ENCODE assay signal across 12 cellular contexts in the genomic region with DNA sequence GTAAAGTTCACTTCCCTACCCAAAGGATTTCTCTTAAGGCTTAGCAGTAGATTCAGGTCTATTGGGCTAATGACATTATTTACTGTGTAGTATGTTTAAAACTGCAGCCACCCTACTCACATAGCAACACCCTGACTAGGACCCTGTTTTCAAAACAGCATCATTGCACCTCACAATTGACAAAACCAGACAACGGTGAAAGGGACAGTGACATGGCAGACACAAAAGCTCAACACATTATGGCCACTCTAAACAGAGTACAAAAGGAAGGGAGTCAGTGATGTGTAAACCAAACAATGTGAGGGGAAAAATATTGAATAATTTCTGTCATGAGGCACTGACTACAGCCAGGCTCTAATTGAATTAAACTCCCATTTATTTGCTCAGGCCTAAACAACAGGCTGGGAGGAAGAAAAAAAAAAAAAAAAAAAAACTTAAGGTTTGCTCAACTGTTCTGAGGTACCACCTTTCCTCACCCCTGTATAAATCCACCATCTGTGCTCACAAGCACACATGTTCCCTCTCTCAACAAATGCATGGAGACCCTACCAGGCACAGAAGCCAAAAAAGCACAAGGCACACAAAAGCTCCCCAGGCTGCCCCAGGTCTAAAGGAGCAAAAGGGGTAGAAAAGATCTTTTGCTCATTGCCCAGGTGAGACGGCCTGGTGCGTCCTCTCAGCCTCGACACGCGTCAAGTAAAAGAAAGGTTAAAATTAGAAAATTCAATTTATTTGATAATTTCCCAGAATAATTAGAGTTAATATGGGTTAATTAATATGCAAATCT.
DNase-seq lines count a peak whose midpoint lies in the region; ATAC-seq and TF ChIP-seq lines count a peak whose summit lies in the region.
"Had no signal": no experiment of that assay in that cellular context is flagged by ENCODE, and none has a peak within 500 bp of the region (broad histone marks: within the 10 kb centered on the region; RNA-seq: fewer than 3 reads in every experiment).

No MANE protein-coding gene starts in this region.

- no peak overlapping the region; the same call in 1 of the 2 replicates for H4K5ac ChIP-seq in IMR-90 (ENCODE audit: low read depth, low read length)

- intact Hi-C loops in IMR-90 (cut with micrococcal nuclease) (no loop called here), spleen (cut with DNase I; ENCODE audit: low total_unique reads) (no loop called here), mucosa of descending colon (cut with DNase I, micrococcal nuclease) (no loop called here)

- no peak overlapping the region for H3K23ac ChIP-seq in IMR-90 (ENCODE audit: low read depth, low read length)

- dilution Hi-C loops in IMR-90 (cut with HindIII; ENCODE audit: low sequenced_read_pairs, unreplicated experiment): no loop called here

- no peak overlapping the region for H2AK5ac ChIP-seq in IMR-90 (ENCODE audit: low read depth, low read length)

- H3K18ac ChIP-seq in IMR-90 (ENCODE audit: low read depth, low read length): peak overlapping the region; percentile 44; the same call in 1 of the 2 replicates

- H2AK9ac ChIP-seq in IMR-90 (replicated peaks; ENCODE audit: low read depth, low read length, poor library complexity): no peak overlapping the region

- peaks cover 4% of the 10 kb centered on the region for H3K4me1 ChIP-seq in IMR-90 (ENCODE audit: control insufficient read depth, insufficient read depth, low read length)
- peaks cover 20% of the 10 kb centered on the region for H3K4me1 ChIP-seq in ectodermal cell (ENCODE audit: control insufficient read depth, insufficient read depth, low read length)
- H3K4me1 ChIP-seq in spleen: peaks cover 29 to 100% (median 80%) of the 10 kb centered on the region in 6 donors
- peaks cover 8% of the 10 kb centered on the region for H3K4me1 ChIP-seq in mucosa of descending colon (ENCODE audit: low read depth)

- in situ Hi-C loops in IMR-90 (cut with MboI; ENCODE audit: low sequenced_read_pairs): no loop called here

- POLR2A ChIA-PET in IMR-90 (lab: Charles Lee; ENCODE audit: unreplicated experiment): no interaction called here

- no CpG with 5 or more reads among the region's 6 CpGs for WGBS in IMR-90 (ENCODE audit: extremely low coverage in 2 of 2, insufficient read length in 1 of 2), 2 experiments
- 48 to 73% methylated on average over 6 of the region's 6 CpGs for WGBS in ectodermal cell, 2 experiments
- WGBS in spleen, 5 donors: 91 to 95% (median 91%) methylated on average over 6 of the region's 6 CpGs

- H3K27ac ChIP-seq in IMR-90 (ENCODE audit: insufficient read depth, low read length) (no peak overlapping the region), ectodermal cell (ENCODE audit: insufficient read depth, low read depth, low read length, poor library complexity, severe bottlenecking) (peak overlapping the region; percentile 56), spleen (peak overlapping the region in 5 of 8 donors; percentile 62 to 81 (median 71))

- CTCF ChIA-PET in IMR-90 (lab: Yijun Ruan, JAX): interaction anchor here (1.2 kb wide), 1 partner anchor 10 kb away, joined by 4 read pairs; no protein-coding TSS in a partner anchor

- H4K8ac ChIP-seq in IMR-90 (ENCODE audit: low read depth in 2 of 2, low read length in 2 of 2): peak overlapping the region in 1 of 2 experiments; percentile 39; a peak in 1 of 4 replicates

- no peak for ATAC-seq in IMR-90 (ENCODE audit: low read depth)
- ATAC-seq in mucosa of descending colon: no peak
- ATAC-seq: activated CD8-positive, alpha-beta T cell treated with anti-CD3 and anti-CD28 coated beads for 36 hours; Panc1 had no signal

- no peak overlapping the region for H2BK5ac ChIP-seq in IMR-90 (ENCODE audit: low read depth, low read length, poor library complexity, severe bottlenecking)

- no peak overlapping the region for H3K56ac ChIP-seq in IMR-90 (ENCODE audit: extremely low read depth, insufficient read depth, low read length)

- H3K27me3 ChIP-seq in IMR-90 (ENCODE audit: control insufficient read depth, insufficient read depth, low read length) (no peaks in the 10 kb centered on the region), ectodermal cell (ENCODE audit: control insufficient read depth, insufficient read depth, low read length, poor library complexity, severe bottlenecking) (no peaks in the 10 kb centered on the region), spleen (replicated peaks in 1 of 7) (no peaks in the 10 kb centered on the region)
- H3K27me3 ChIP-seq: tibial nerve had no signal

- H3K4me3 ChIP-seq in IMR-90 (ENCODE audit: insufficient read depth, low read depth, low read length): no peak overlapping the region
- no peak overlapping the region for H3K4me3 ChIP-seq in ectodermal cell (ENCODE audit: insufficient read depth, low read depth, low read length)
- no peak overlapping the region for H3K4me3 ChIP-seq in spleen
- no peak overlapping the region for H3K4me3 ChIP-seq in mucosa of descending colon
- H3K4me3 ChIP-seq: tibial nerve had no signal

- no peak overlapping the region for H2BK20ac ChIP-seq in IMR-90 (ENCODE audit: low read depth, low read length)

- no peak overlapping the region for H4K91ac ChIP-seq in IMR-90 (ENCODE audit: insufficient read depth, low read depth, low read length)

- no peak overlapping the region for H2BK15ac ChIP-seq in IMR-90 (ENCODE audit: low read depth, low read length)

- H3K9ac ChIP-seq in IMR-90 (ENCODE audit: low read depth, low read length): no peak overlapping the region

- TF ChIP-seq CTCF in IMR-90 (conservative IDR thresholded peaks at IDR 0.05; ENCODE audit: low read depth, low read length): no peak
- TF ChIP-seq CTCF in spleen (IDR thresholded peaks at IDR 0.05 in 8 of 11, conservative IDR thresholded peaks at IDR 0.05 in 3 of 11): no peak
- TF ChIP-seq CTCF in mucosa of descending colon (IDR thresholded peaks at IDR 0.05): no peak

- 0 out of 2 replicates have a peak, but pooled peaks cover 4% of the 10 kb centered on the region for H3K36me3 ChIP-seq in IMR-90 (ENCODE audit: control insufficient read depth, insufficient read depth, low read length)
- no peaks in the 10 kb centered on the region for H3K36me3 ChIP-seq in ectodermal cell (ENCODE audit: control insufficient read depth, insufficient read depth, low read length)
- H3K36me3 ChIP-seq in spleen: peaks cover 0 to 17% (median 0%) of the 10 kb centered on the region in 6 donors
- no peaks in the 10 kb centered on the region for H3K36me3 ChIP-seq in mucosa of descending colon (ENCODE audit: low read depth)
- H3K36me3 ChIP-seq: tibial nerve had no signal

- H3K4me2 ChIP-seq in IMR-90 (ENCODE audit: low read depth, low read length): no peak overlapping the region

- no TSS peak for BruUV-seq in IMR-90 (replicated peaks; lab: Mats Ljungman, UMichigan)

- peaks cover 5% of the 10 kb centered on the region; the same call in 1 of the 2 replicates for H4K20me1 ChIP-seq in IMR-90 (ENCODE audit: insufficient read depth, low read length)

- no peak overlapping the region for H2AFZ ChIP-seq in IMR-90 (replicated peaks; ENCODE audit: low read length, poor library complexity)

- TF ChIP-seq RAD21 in IMR-90 (IDR thresholded peaks at IDR 0.05; ENCODE audit: low read length): no peak

- H3K79me1 ChIP-seq in IMR-90 (ENCODE audit: low read depth in 1 of 2, low read length in 2 of 2): peaks cover 36 to 38% of the 10 kb centered on the region in 2 experiments

- no peak overlapping the region for H2BK120ac ChIP-seq in IMR-90 (ENCODE audit: low read depth, low read length)

- DNase-seq in IMR-90 (no peak), NCI-H446 (lab: John Stamatoyannopoulos, UW) (peak; percentile 14 to 20), spleen (no peak), COLO829 (ENCODE audit: low spot score) (no peak), GOT3 (lab: John Stamatoyannopoulos, UW) (no peak), mucosa of descending colon (no peak)
- no peak for DNase-seq in stimulated activated CD8-positive, alpha-beta memory T cell treated with anti-CD3 and anti-CD28 coated beads, Interleukin-4, amount 100 ng/mL, for 48 hours
- DNase-seq: activated CD8-positive, alpha-beta T cell treated with anti-CD3 and anti-CD28 coated beads for 36 hours; activated naive CD4-positive, alpha-beta T cell treated with anti-CD3 and anti-CD28 coated beads for 36 hours had no signal

- TF ChIP-seq POLR2A in IMR-90 (IDR thresholded peaks at IDR 0.05; ENCODE audit: low read depth, low read length) (no peak), spleen (IDR thresholded peaks at IDR 0.05) (no peak)

- H3K9me1 ChIP-seq in IMR-90 (ENCODE audit: insufficient read depth, low read length): peaks cover 3% of the 10 kb centered on the region; the same call in 1 of the 2 replicates

- no peak overlapping the region for H3K14ac ChIP-seq in IMR-90 (replicated peaks; ENCODE audit: low read depth, low read length)

- H3K9me3 ChIP-seq in IMR-90 (ENCODE audit: control insufficient read depth, insufficient read depth, low read length) (no peaks in the 10 kb centered on the region), ectodermal cell (ENCODE audit: control insufficient read depth, low read length) (no peaks in the 10 kb centered on the region), spleen (no peaks in the 10 kb centered on the region), mucosa of descending colon (no peaks in the 10 kb centered on the region)
- H3K9me3 ChIP-seq: tibial nerve had no signal

- H3K4ac ChIP-seq in IMR-90 (ENCODE audit: low read depth, low read length): no peak overlapping the region

TF ChIP-seq in IMR-90, 13 proteins besides CTCF, POLR2A, EP300 and RAD21 (continues in another document):
- TF ChIP-seq, protein P1, sequence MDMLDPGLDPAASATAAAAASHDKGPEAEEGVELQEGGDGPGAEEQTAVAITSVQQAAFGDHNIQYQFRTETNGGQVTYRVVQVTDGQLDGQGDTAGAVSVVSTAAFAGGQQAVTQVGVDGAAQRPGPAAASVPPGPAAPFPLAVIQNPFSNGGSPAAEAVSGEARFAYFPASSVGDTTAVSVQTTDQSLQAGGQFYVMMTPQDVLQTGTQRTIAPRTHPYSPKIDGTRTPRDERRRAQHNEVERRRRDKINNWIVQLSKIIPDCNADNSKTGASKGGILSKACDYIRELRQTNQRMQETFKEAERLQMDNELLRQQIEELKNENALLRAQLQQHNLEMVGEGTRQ (IDR thresholded peaks at IDR 0.05; ENCODE audit: low read depth, low read length): no peak
- no peak for TF ChIP-seq CEBPB (IDR thresholded peaks at IDR 0.05; ENCODE audit: low read depth, low read length)
- TF ChIP-seq BHLHE40 (IDR thresholded peaks at IDR 0.05; ENCODE audit: low read depth, low read length): no peak
- no peak for TF ChIP-seq MXI1 (IDR thresholded peaks at IDR 0.05; ENCODE audit: borderline replicate concordance, low read depth, low read length)
- TF ChIP-seq MAZ (IDR thresholded peaks at IDR 0.05; ENCODE audit: borderline replicate concordance, low read depth, low read length): no peak
- no peak for TF ChIP-seq RFX5 (IDR thresholded peaks at IDR 0.05; ENCODE audit: low read depth, low read length)
- TF ChIP-seq NFE2L2 (IDR thresholded peaks at IDR 0.05; ENCODE audit: low read depth, low read length): no peak

Comparison
In these comparisons a context has a peak if more than half of its experiments do, and no peak if none do; other contexts are left out.
1. DNase-seq: peak in NCI-H446 (2 of 2); none in IMR-90 (single experiment), spleen (single experiment), COLO829 (single experiment), GOT3 (single experiment), mucosa of descending colon (0 of 3) and stimulated activated CD8-positive, alpha-beta memory T cell treated with anti-CD3 and anti-CD28 coated beads, Interleukin-4, amount 100 ng/mL, for 48 hours (single experiment).